In the genomic region with DNA sequence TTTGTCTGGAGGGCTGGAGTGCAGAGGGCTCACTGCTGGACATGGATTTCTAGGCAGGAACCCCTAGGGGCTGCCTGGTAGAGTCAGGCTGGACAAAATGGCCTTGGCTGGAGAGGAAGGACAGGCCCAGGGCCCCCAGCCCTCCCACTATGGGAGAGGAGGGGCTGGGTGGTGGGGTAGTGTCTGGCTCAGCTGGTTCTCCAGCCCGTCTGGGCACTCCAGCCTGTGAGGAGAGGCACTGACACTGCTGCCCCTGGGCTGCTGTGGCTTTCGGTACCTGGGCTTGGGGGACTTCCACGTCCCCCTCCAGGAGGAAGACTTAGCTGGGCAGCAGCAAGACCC, we compare ENCODE assay signal across 22 cellular contexts. TPM values are rescaled to one million over a fixed set of nuclear protein-coding genes. Genes with fewer than 3 reads are reported as not detected.
"Had no signal": no experiment of that assay in that cellular context is flagged by ENCODE, and none has a peak within 500 bp of the region (broad histone marks: within the 10 kb centered on the region; RNA-seq: fewer than 3 reads in every experiment).

No MANE protein-coding gene starts in this region.

- H3K27me3 ChIP-seq: ascending aorta, gastrocnemius medialis, left lung, pancreas had no signal

- H3K27ac ChIP-seq: ascending aorta, gastrocnemius medialis, left lung, pancreas, tibial nerve had no signal

- DNase-seq: activated CD4-positive, alpha-beta memory T cell treated with anti-CD3 and anti-CD28 coated beads for 36 hours; activated CD4-positive, alpha-beta T cell treated with anti-CD3 and anti-CD28 coated beads for 1 hour; activated CD8-positive, alpha-beta memory T cell treated with anti-CD3 and anti-CD28 coated beads, Interleukin-2, amount 10 ng/mL, durations not matched to agents 7 days and 5 days; activated naive CD4-positive, alpha-beta T cell treated with anti-CD3 and anti-CD28 coated beads, Interleukin-2, amount 10 ng/mL, durations not matched to agents 7 days and 5 days; activated T-cell treated with anti-CD3 and anti-CD28 coated beads, Interleukin-2, amount 50 U/mL, for 1 hour; dermis blood vessel endothelial cell; endodermal cell; gastrocnemius medialis; pancreas; stimulated activated CD4-positive, alpha-beta T cell treated with anti-CD3 and anti-CD28 coated beads, Interleukin-15, amount 100 ng/mL, for 24 hours; stimulated activated CD4-positive, alpha-beta T cell treated with anti-CD3 and anti-CD28 coated beads, Interleukin-4, amount 100 ng/mL, for 24 hours; stimulated activated naive CD4-positive, alpha-beta T cell treated with Interleukin-2 at 50 U/mL for 16 hours; substantia nigra; T-helper 1 cell; T1000 had no signal

- H3K36me3 ChIP-seq: gastrocnemius medialis, left lung, pancreas had no signal

- H3K4me3 ChIP-seq: ascending aorta, gastrocnemius medialis, left lung, pancreas, skin epidermis, tibial nerve had no signal

- H3K4me1 ChIP-seq: ascending aorta, gastrocnemius medialis, pancreas, tibial nerve had no signal

- H3K9me3 ChIP-seq: ascending aorta, gastrocnemius medialis, left lung, pancreas, tibial nerve had no signal

- FAIRE-seq: bronchial epithelial cell, keratinocyte, pancreas had no signal

RNA-seq across cellular contexts. Expression of a gene that starts 34.4 kb away (rescaled TPM):
- total RNA-seq: ascending aorta, bronchial epithelial cell, chondrocyte, dermis blood vessel endothelial cell, gastrocnemius medialis had no signal
- polyA plus RNA-seq: keratinocyte had no signal
